8 cellular contexts compared by ENCODE assay signal in the genomic region with DNA sequence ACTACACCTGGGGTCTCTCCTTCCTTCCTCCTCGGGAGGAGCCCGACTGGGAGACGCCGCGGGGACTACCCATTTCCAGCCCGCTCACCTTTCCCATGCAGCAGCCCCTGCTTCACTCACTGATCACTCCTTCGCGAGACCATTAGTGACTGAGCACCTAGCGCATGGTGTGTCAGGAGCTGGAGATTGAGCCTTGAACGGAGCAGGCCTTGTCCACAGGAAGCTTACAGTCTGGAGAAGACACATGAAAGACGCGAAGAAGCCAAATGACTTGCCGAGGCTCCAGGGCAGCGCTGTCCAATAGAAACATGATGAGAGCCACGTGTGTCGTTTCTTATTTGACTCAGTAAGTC. TPM values are rescaled to one million over a fixed set of nuclear protein-coding genes. Genes with fewer than 3 reads are reported as not detected.
DNase-seq lines count a peak whose midpoint lies in the region; ATAC-seq, FAIRE-seq and TF ChIP-seq lines count a peak whose summit lies in the region.

No MANE protein-coding gene starts in this region.

- peak overlapping the region; percentile 64 for H3K4me3 Mint-ChIP-seq in activated T-helper 17 cell treated with anti-CD3 and anti-CD28 coated beads, Interleukin-2, amount 50 U/mL, for 72 hours
- H3K4me3 Mint-ChIP-seq in stimulated activated effector memory CD8-positive, alpha-beta T cell treated with anti-CD3 and anti-CD28 coated beads, Interleukin-12 subunit alpha, Interleukin-12 subunit beta, amount 100 ng/mL, for 72 hours, result peak overlapping the region; percentile 70

- peaks cover 9% of the 10 kb centered on the region for H3K4me1 Mint-ChIP-seq in activated T-helper 17 cell treated with anti-CD3 and anti-CD28 coated beads, Interleukin-2, amount 50 U/mL, for 72 hours
- peaks cover 17% of the 10 kb centered on the region for H3K4me1 Mint-ChIP-seq in stimulated activated effector memory CD8-positive, alpha-beta T cell treated with anti-CD3 and anti-CD28 coated beads, Interleukin-12 subunit alpha, Interleukin-12 subunit beta, amount 100 ng/mL, for 72 hours

- no peak for FAIRE-seq in frontal cortex (lab: Jason Lieb, UNC)

- H3K27me3 ChIP-seq in kidney epithelial cell (ENCODE audit: control insufficient read depth, insufficient read depth, low read length), result peaks cover 12% of the 10 kb centered on the region

- H3K9me3 Mint-ChIP-seq in activated T-helper 17 cell treated with anti-CD3 and anti-CD28 coated beads, Interleukin-2, amount 50 U/mL, for 72 hours, result peaks cover 4% of the 10 kb centered on the region
- peaks cover 2% of the 10 kb centered on the region for H3K9me3 Mint-ChIP-seq in stimulated activated effector memory CD8-positive, alpha-beta T cell treated with anti-CD3 and anti-CD28 coated beads, Interleukin-12 subunit alpha, Interleukin-12 subunit beta, amount 100 ng/mL, for 72 hours

- TF ChIP-seq CTCF in kidney epithelial cell (IDR thresholded peaks at IDR 0.05; ENCODE audit: insufficient read depth, low read length, poor library complexity, severe bottlenecking), result no peak

- peak overlapping the region; percentile 61 for H3K4me3 ChIP-seq in kidney epithelial cell (ENCODE audit: low read depth, low read length)

- H3K27me3 Mint-ChIP-seq in activated T-helper 17 cell treated with anti-CD3 and anti-CD28 coated beads, Interleukin-2, amount 50 U/mL, for 72 hours, result peaks cover 17% of the 10 kb centered on the region

- no peaks in the 10 kb centered on the region for H3K36me3 Mint-ChIP-seq in activated T-helper 17 cell treated with anti-CD3 and anti-CD28 coated beads, Interleukin-2, amount 50 U/mL, for 72 hours (ENCODE audit: low read depth)
- H3K36me3 Mint-ChIP-seq in stimulated activated effector memory CD8-positive, alpha-beta T cell treated with anti-CD3 and anti-CD28 coated beads, Interleukin-12 subunit alpha, Interleukin-12 subunit beta, amount 100 ng/mL, for 72 hours, result no peaks in the 10 kb centered on the region

- H3K36me3 ChIP-seq in kidney epithelial cell (ENCODE audit: control insufficient read depth, insufficient read depth, low read length), result no peaks in the 10 kb centered on the region

- no peak overlapping the region for H3K27ac Mint-ChIP-seq in activated T-helper 17 cell treated with anti-CD3 and anti-CD28 coated beads, Interleukin-2, amount 50 U/mL, for 72 hours
- no peak overlapping the region for H3K27ac Mint-ChIP-seq in stimulated activated effector memory CD8-positive, alpha-beta T cell treated with anti-CD3 and anti-CD28 coated beads, Interleukin-12 subunit alpha, Interleukin-12 subunit beta, amount 100 ng/mL, for 72 hours

- no peak for ATAC-seq in activated T-helper 17 cell treated with anti-CD3 and anti-CD28 coated beads, Interleukin-2, amount 50 U/mL, for 72 hours (replicated peaks)
- ATAC-seq in stimulated activated effector memory CD8-positive, alpha-beta T cell treated with anti-CD3 and anti-CD28 coated beads, Interleukin-12 subunit alpha, Interleukin-12 subunit beta, amount 100 ng/mL, for 72 hours, result no peak
- no peak for ATAC-seq in GM18873 (IDR thresholded peaks at IDR 0.05; ENCODE audit: low FRiP score, unreplicated experiment)

- peak; percentile 71 for DNase-seq in NCI-H748 treated with DMSO at 0.1 percent for 48 hours (lab: John Stamatoyannopoulos, UW)
- DNase-seq in NCI-H748 (lab: John Stamatoyannopoulos, UW; ENCODE audit: unreplicated experiment), result no peak
- no peak for DNase-seq in kidney epithelial cell (ENCODE audit: low read depth)
- no peak for DNase-seq in stimulated activated effector memory CD8-positive, alpha-beta T cell treated with anti-CD3 and anti-CD28 coated beads, Interleukin-12 subunit alpha, Interleukin-12 subunit beta, amount 100 ng/mL, for 72 hours (ENCODE audit: low spot score in 2 of 2)
- no peak for DNase-seq in frontal cortex (ENCODE audit: low spot score in 2 of 2)
- no peak for DNase-seq in EL

RNA-seq across cellular contexts. Expression of a gene that starts 0.3 kb away (rescaled TPM):
- total RNA-seq in activated T-helper 17 cell treated with anti-CD3 and anti-CD28 coated beads, Interleukin-2, amount 50 U/mL, for 72 hours, result not detected
- total RNA-seq in kidney epithelial cell (0.34 TPM in 1 of 2 replicates, not detected in the other), frontal cortex (4.5 TPM)

RNA-seq across cellular contexts. Expression of a gene that starts 17.6 kb away (rescaled TPM):
- 10 to 100 TPM in 1 of 2 donors, 1 to 10 TPM in 1; 7.9 to 13.4 TPM for total RNA-seq in activated T-helper 17 cell treated with anti-CD3 and anti-CD28 coated beads, Interleukin-2, amount 50 U/mL, for 72 hours
- total RNA-seq in kidney epithelial cell (16.2 and 17.0 TPM in 2 replicates), frontal cortex (18.8 TPM)

RNA-seq across cellular contexts. Expression of a gene that starts 17.7 kb away (rescaled TPM):
- 10 to 100 TPM; 27.5 to 62.6 TPM for total RNA-seq in activated T-helper 17 cell treated with anti-CD3 and anti-CD28 coated beads, Interleukin-2, amount 50 U/mL, for 72 hours
- 20.7 and 23.6 TPM in 2 replicates for total RNA-seq in kidney epithelial cell
- total RNA-seq in frontal cortex, result 18.3 TPM
